In genomic region chr2:136860443-136860958, GRCh38 we compare ENCODE assay signal across 38 cellular contexts.
"Had no signal": no experiment of that assay in that cellular context is flagged by ENCODE, and none has a peak within 500 bp of the region (broad histone marks: within the 10 kb centered on the region; RNA-seq: fewer than 3 reads in every experiment).

No MANE protein-coding gene starts in this region.

- H3K27me3 ChIP-seq: adrenal gland, body of pancreas, brain microvascular endothelial cell, breast epithelium, cardiac muscle cell had no signal

- ATAC-seq: activated CD8-positive, alpha-beta T cell treated with anti-CD3 and anti-CD28 coated beads for 36 hours; activated naive CD4-positive, alpha-beta T cell treated with anti-CD3 and anti-CD28 coated beads, Interleukin-2, amount 50 U/mL, for 72 hours; activated T-cell treated with anti-CD3 and anti-CD28 coated beads, Interleukin-2, amount 50 U/mL, for 4 hours; activated T-cell treated with anti-CD3 and anti-CD28 coated beads, Interleukin-2, amount 50 U/mL, for 72 hours; activated T-helper 17 cell treated with anti-CD3 and anti-CD28 coated beads, Interleukin-2, amount 50 U/mL, for 72 hours; body of pancreas; T-cell; T-helper 17 cell had no signal

- H3K27ac ChIP-seq: adrenal gland, body of pancreas, brain microvascular endothelial cell, breast epithelium, cardiac muscle cell, VCaP had no signal

- H3K9me3 Mint-ChIP-seq: activated B cell treated with CpG ODN at 0.5 μM for 24 hours; activated CD4-positive, alpha-beta memory T cell treated with anti-CD3 and anti-CD28 coated beads for 36 hours; activated CD8-positive, alpha-beta T cell treated with anti-CD3 and anti-CD28 coated beads for 36 hours; activated naive CD4-positive, alpha-beta T cell treated with anti-CD3 and anti-CD28 coated beads for 36 hours; activated naive CD8-positive, alpha-beta T cell treated with anti-CD3 and anti-CD28 coated beads for 36 hours; activated T-cell treated with anti-CD3 and anti-CD28 coated beads, Interleukin-2, amount 50 U/mL, for 4 hours; activated T-helper 1 cell treated with anti-CD3 and anti-CD28 coated beads, Interleukin-12 subunit alpha, Interleukin-12 subunit beta, Interleukin-2, Interleukin-4 antibody, amounts not matched to agents 30 ng/mL and 10 ng/mL and 1 ng/mL, durations not matched to agents 14 hours and 24 hours and 36 hours; activated T-helper 17 cell treated with anti-CD3 and anti-CD28 coated beads, Interleukin-2, amount 50 U/mL, for 72 hours had no signal

- H3K4me1 Mint-ChIP-seq: activated B cell treated with CpG ODN at 0.5 μM for 24 hours; activated CD4-positive, alpha-beta T cell treated with anti-CD3 and anti-CD28 coated beads, Interleukin-2, amount 10 ng/mL, durations not matched to agents 24 days and 14 days; activated naive CD8-positive, alpha-beta T cell treated with anti-CD3 and anti-CD28 coated beads for 36 hours; activated T-helper 17 cell treated with anti-CD3 and anti-CD28 coated beads, Interleukin-2, amount 50 U/mL, for 72 hours; central memory CD8-positive, alpha-beta T cell; T-cell; T-helper 17 cell had no signal

- H3K4me1 ChIP-seq: adrenal gland, body of pancreas, breast epithelium had no signal

- FAIRE-seq: astrocyte, TTC549 had no signal

- H3K9me3 ChIP-seq: adrenal gland, body of pancreas, breast epithelium had no signal

- H3K36me3 ChIP-seq: adrenal gland, brain microvascular endothelial cell, breast epithelium, cardiac muscle cell had no signal

- H3K27me3 Mint-ChIP-seq: activated CD4-positive, alpha-beta T cell treated with anti-CD3 and anti-CD28 coated beads, Interleukin-2, amount 10 ng/mL, durations not matched to agents 24 days and 14 days; activated CD8-positive, alpha-beta T cell treated with anti-CD3 and anti-CD28 coated beads for 36 hours; central memory CD8-positive, alpha-beta T cell; T-helper 17 cell had no signal

- H3K4me3 Mint-ChIP-seq: activated B cell treated with CpG ODN at 0.5 μM for 24 hours; activated CD4-positive, alpha-beta memory T cell treated with anti-CD3 and anti-CD28 coated beads for 36 hours; activated CD4-positive, alpha-beta T cell treated with anti-CD3 and anti-CD28 coated beads, Interleukin-2, amount 10 ng/mL, durations not matched to agents 24 days and 14 days; activated CD8-positive, alpha-beta T cell treated with anti-CD3 and anti-CD28 coated beads for 36 hours; activated naive CD4-positive, alpha-beta T cell treated with anti-CD3 and anti-CD28 coated beads for 36 hours; activated naive CD8-positive, alpha-beta T cell treated with anti-CD3 and anti-CD28 coated beads for 36 hours; activated T-cell treated with anti-CD3 and anti-CD28 coated beads, Interleukin-2, amount 50 U/mL, for 4 hours; activated T-cell treated with anti-CD3 and anti-CD28 coated beads, Interleukin-2, amount 50 U/mL, for 72 hours; activated T-helper 1 cell treated with anti-CD3 and anti-CD28 coated beads, Interleukin-12 subunit alpha, Interleukin-12 subunit beta, Interleukin-2, Interleukin-4 antibody, amounts not matched to agents 30 ng/mL and 10 ng/mL and 1 ng/mL, durations not matched to agents 14 hours and 24 hours and 36 hours; activated T-helper 17 cell treated with anti-CD3 and anti-CD28 coated beads, Interleukin-2, amount 50 U/mL, for 72 hours; central memory CD8-positive, alpha-beta T cell; T-cell; T-helper 17 cell had no signal

- H3K36me3 Mint-ChIP-seq: activated CD4-positive, alpha-beta memory T cell treated with anti-CD3 and anti-CD28 coated beads for 36 hours; activated naive CD4-positive, alpha-beta T cell treated with anti-CD3 and anti-CD28 coated beads, Interleukin-2, amount 50 U/mL, for 72 hours; activated naive CD8-positive, alpha-beta T cell treated with anti-CD3 and anti-CD28 coated beads for 36 hours; T-cell had no signal

- H3K4me3 ChIP-seq: adrenal gland, body of pancreas, breast epithelium, cardiac muscle cell had no signal

- H3K27ac Mint-ChIP-seq: activated B cell treated with CpG ODN at 0.5 μM for 24 hours; activated CD4-positive, alpha-beta memory T cell treated with anti-CD3 and anti-CD28 coated beads for 36 hours; activated CD4-positive, alpha-beta T cell treated with anti-CD3 and anti-CD28 coated beads, Interleukin-2, amount 10 ng/mL, durations not matched to agents 24 days and 14 days; activated CD8-positive, alpha-beta T cell treated with anti-CD3 and anti-CD28 coated beads for 36 hours; activated naive CD4-positive, alpha-beta T cell treated with anti-CD3 and anti-CD28 coated beads for 36 hours; activated naive CD4-positive, alpha-beta T cell treated with anti-CD3 and anti-CD28 coated beads, Interleukin-2, amount 50 U/mL, for 72 hours; activated naive CD8-positive, alpha-beta T cell treated with anti-CD3 and anti-CD28 coated beads for 36 hours; activated T-cell treated with anti-CD3 and anti-CD28 coated beads, Interleukin-2, amount 50 U/mL, for 72 hours; activated T-helper 1 cell treated with anti-CD3 and anti-CD28 coated beads, Interleukin-12 subunit alpha, Interleukin-12 subunit beta, Interleukin-2, Interleukin-4 antibody, amounts not matched to agents 30 ng/mL and 10 ng/mL and 1 ng/mL, durations not matched to agents 14 hours and 24 hours and 36 hours; activated T-helper 17 cell treated with anti-CD3 and anti-CD28 coated beads, Interleukin-2, amount 50 U/mL, for 72 hours; T-cell; T-helper 17 cell had no signal

- DNase-seq: activated B cell treated with CpG ODN at 0.5 μM for 24 hours; activated CD4-positive, alpha-beta memory T cell treated with anti-CD3 and anti-CD28 coated beads for 36 hours; activated CD4-positive, alpha-beta T cell treated with anti-CD3 and anti-CD28 coated beads for 4 hours; activated CD4-positive, alpha-beta T cell treated with anti-CD3 and anti-CD28 coated beads, Interleukin-2, amount 10 ng/mL, durations not matched to agents 24 days and 14 days; activated CD4-positive, alpha-beta T cell treated with anti-CD3 and anti-CD28 coated beads, Interleukin-2, amount 50 U/mL, for 1 hour; activated CD4-positive, alpha-beta T cell treated with anti-CD3 and anti-CD28 coated beads, Interleukin-2, amount 50 U/mL, for 4 hours; activated CD4-positive, CD25-positive, alpha-beta regulatory T cell treated with anti-CD3 and anti-CD28 coated beads, Interleukin-2, amount 50 U/mL, for 72 hours; activated CD8-positive, alpha-beta memory T cell treated with anti-CD3 and anti-CD28 coated beads, Interleukin-2, amount 50 U/mL, for 4 hours; activated CD8-positive, alpha-beta T cell treated with anti-CD3 and anti-CD28 coated beads for 36 hours; activated effector memory CD4-positive, alpha-beta T cell treated with anti-CD3 and anti-CD28 coated beads, Interleukin-2, amount 50 U/mL, for 16 hours; activated gamma-delta T cell treated with Interleukin-2 at 50 U/mL for 16 hours; activated naive CD4-positive, alpha-beta T cell; activated naive CD4-positive, alpha-beta T cell treated with anti-CD3 and anti-CD28 coated beads for 36 hours; activated naive CD4-positive, alpha-beta T cell treated with anti-CD3 and anti-CD28 coated beads, Interleukin-2, amount 50 U/mL, for 16 hours; activated naive CD8-positive, alpha-beta T cell treated with anti-CD3 and anti-CD28 coated beads for 36 hours; activated T-cell treated with anti-CD3 and anti-CD28 coated beads for 4 hours; activated T-cell treated with anti-CD3 and anti-CD28 coated beads, Interleukin-2, amount 50 U/mL, for 1 hour; activated T-cell treated with anti-CD3 and anti-CD28 coated beads, Interleukin-2, amount 50 U/mL, for 4 hours; activated T-cell treated with anti-CD3 and anti-CD28 coated beads, Interleukin-2, amount 50 U/mL, for 72 hours; adrenal gland; amniotic stem cell; aorta; body of pancreas; brain microvascular endothelial cell; caudate nucleus; cerebellar nuclear complex; T-cell; T-helper 17 cell; T-helper 9 cell had no signal
